Comparison of ENCODE assay signal across 22 cellular contexts in genomic region chr4:171532968-171533367, GRCh38.
"Had no signal": no experiment of that assay in that cellular context is flagged by ENCODE, and none has a peak within 500 bp of the region (broad histone marks: within the 10 kb centered on the region; RNA-seq: fewer than 3 reads in every experiment).

No MANE protein-coding gene starts in this region.

- H3K27me3 Mint-ChIP-seq: dendritic cell treated with granulocyte-macrophage colony-stimulating factor and Interleukin-4, amounts not matched to agents 40 ng/mL and 50 ng/mL, for 4 days; effector memory CD8-positive, alpha-beta T cell; stimulated activated naive B cell treated with anti-CD40 and anti-IgM and Interleukin-4, amounts not matched to agents 10 μg/mL and 1 μg/mL and 100 μg/mL, for 72 hours; stimulated activated naive CD8-positive, alpha-beta T cell treated with anti-CD3 and anti-CD28 coated beads, Interleukin-15, amount 100 ng/mL, for 72 hours had no signal

- H3K9me3 ChIP-seq: esophagus muscularis mucosa, gastrocnemius medialis, mucosa of descending colon, right atrium auricular region, sigmoid colon, testis, transverse colon had no signal

- H3K4me1 ChIP-seq: esophagus muscularis mucosa, gastrocnemius medialis, heart right ventricle, right atrium auricular region, sigmoid colon, testis, transverse colon had no signal

- H3K9me3 Mint-ChIP-seq: dendritic cell treated with granulocyte-macrophage colony-stimulating factor and Interleukin-4, amounts not matched to agents 40 ng/mL and 50 ng/mL, for 4 days; stimulated activated naive B cell treated with anti-CD40 and anti-IgM and Interleukin-4, amounts not matched to agents 10 μg/mL and 1 μg/mL and 100 μg/mL, for 72 hours had no signal

- H3K4me3 Mint-ChIP-seq: dendritic cell treated with granulocyte-macrophage colony-stimulating factor and Interleukin-4, amounts not matched to agents 40 ng/mL and 50 ng/mL, for 4 days; effector memory CD8-positive, alpha-beta T cell; natural killer cell; neural crest cell; stimulated activated naive B cell treated with anti-CD40 and anti-IgM and Interleukin-4, amounts not matched to agents 10 μg/mL and 1 μg/mL and 100 μg/mL, for 72 hours; stimulated activated naive CD8-positive, alpha-beta T cell treated with anti-CD3 and anti-CD28 coated beads, Interleukin-15, amount 100 ng/mL, for 72 hours had no signal

- H3K27me3 ChIP-seq: esophagus muscularis mucosa, gastrocnemius medialis, heart right ventricle, right atrium auricular region, sigmoid colon, testis, transverse colon had no signal

- DNase-seq: effector memory CD8-positive, alpha-beta T cell; gastrocnemius medialis; heart right ventricle; hypothalamus; kidney glomerular epithelial cell; mammary epithelial cell; mucosa of descending colon; natural killer cell; posterior cingulate gyrus; sigmoid colon; stimulated activated CD4-positive, alpha-beta T cell treated with anti-CD3 and anti-CD28 coated beads, Interleukin-2, amount 100 ng/mL, for 24 hours; stimulated activated CD4-positive, alpha-beta T cell treated with anti-CD3 and anti-CD28 coated beads, Interleukin-4, amount 100 ng/mL, for 4 hours; stimulated activated naive B cell treated with anti-CD40 and anti-IgM and Interleukin-4, amounts not matched to agents 10 μg/mL and 1 μg/mL and 100 μg/mL, for 72 hours; stimulated activated naive CD8-positive, alpha-beta T cell treated with anti-CD3 and anti-CD28 coated beads, Interleukin-15, amount 100 ng/mL, for 72 hours; testis; transverse colon had no signal

- H3K4me3 ChIP-seq: esophagus muscularis mucosa, gastrocnemius medialis, heart right ventricle, mucosa of descending colon, right atrium auricular region, sigmoid colon, skin epidermis, testis, transverse colon had no signal

- H3K27ac ChIP-seq: epithelial cell of prostate, esophagus muscularis mucosa, gastrocnemius medialis, heart right ventricle, right atrium auricular region, sigmoid colon, skin epidermis, testis, transverse colon had no signal

- H3K27ac Mint-ChIP-seq: dendritic cell treated with granulocyte-macrophage colony-stimulating factor and Interleukin-4, amounts not matched to agents 40 ng/mL and 50 ng/mL, for 4 days; effector memory CD8-positive, alpha-beta T cell; natural killer cell; stimulated activated naive B cell treated with anti-CD40 and anti-IgM and Interleukin-4, amounts not matched to agents 10 μg/mL and 1 μg/mL and 100 μg/mL, for 72 hours; stimulated activated naive CD8-positive, alpha-beta T cell treated with anti-CD3 and anti-CD28 coated beads, Interleukin-15, amount 100 ng/mL, for 72 hours had no signal

- H3K36me3 ChIP-seq: esophagus muscularis mucosa, gastrocnemius medialis, heart right ventricle, right atrium auricular region, sigmoid colon, transverse colon had no signal

- ATAC-seq: effector memory CD8-positive, alpha-beta T cell; gastrocnemius medialis; heart right ventricle; mucosa of descending colon; natural killer cell; stimulated activated naive B cell treated with anti-CD40 and anti-IgM and Interleukin-4, amounts not matched to agents 10 μg/mL and 1 μg/mL and 100 μg/mL, for 72 hours; stimulated activated naive CD8-positive, alpha-beta T cell treated with anti-CD3 and anti-CD28 coated beads, Interleukin-15, amount 100 ng/mL, for 72 hours had no signal

- H3K4me1 Mint-ChIP-seq: natural killer cell; neural crest cell; stimulated activated naive B cell treated with anti-CD40 and anti-IgM and Interleukin-4, amounts not matched to agents 10 μg/mL and 1 μg/mL and 100 μg/mL, for 72 hours; stimulated activated naive CD8-positive, alpha-beta T cell treated with anti-CD3 and anti-CD28 coated beads, Interleukin-15, amount 100 ng/mL, for 72 hours had no signal

- H3K36me3 Mint-ChIP-seq: stimulated activated naive B cell treated with anti-CD40 and anti-IgM and Interleukin-4, amounts not matched to agents 10 μg/mL and 1 μg/mL and 100 μg/mL, for 72 hours had no signal
